Comparison of ENCODE assay signal across 1 cellular context in the genomic region with DNA sequence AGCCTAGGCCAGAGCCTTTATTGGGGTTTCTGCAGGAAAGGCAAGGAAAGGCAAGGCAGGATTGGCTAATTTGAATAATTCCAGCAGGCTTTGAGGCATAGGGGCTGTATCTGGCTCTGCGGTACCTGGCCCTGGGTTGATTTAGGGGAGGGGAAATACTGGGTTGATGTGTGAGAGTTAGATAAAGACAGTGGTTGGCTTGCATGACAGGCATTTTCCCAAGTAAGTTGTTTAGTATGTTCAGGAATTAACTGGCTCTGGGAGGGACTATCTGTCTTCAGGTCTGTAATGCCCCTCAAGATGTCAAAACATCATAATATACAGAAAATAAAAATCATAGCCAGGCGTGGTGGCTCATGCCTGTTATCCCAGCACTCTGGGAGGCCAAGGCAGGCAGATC.
TF ChIP-seq lines count a peak whose summit lies in the region.

No MANE protein-coding gene starts in this region.

TF ChIP-seq in K562, 482 proteins besides CTCF, POLR2A, EP300 and RAD21 (continued from another document and continues in another):
- TF ChIP-seq, protein P1, sequence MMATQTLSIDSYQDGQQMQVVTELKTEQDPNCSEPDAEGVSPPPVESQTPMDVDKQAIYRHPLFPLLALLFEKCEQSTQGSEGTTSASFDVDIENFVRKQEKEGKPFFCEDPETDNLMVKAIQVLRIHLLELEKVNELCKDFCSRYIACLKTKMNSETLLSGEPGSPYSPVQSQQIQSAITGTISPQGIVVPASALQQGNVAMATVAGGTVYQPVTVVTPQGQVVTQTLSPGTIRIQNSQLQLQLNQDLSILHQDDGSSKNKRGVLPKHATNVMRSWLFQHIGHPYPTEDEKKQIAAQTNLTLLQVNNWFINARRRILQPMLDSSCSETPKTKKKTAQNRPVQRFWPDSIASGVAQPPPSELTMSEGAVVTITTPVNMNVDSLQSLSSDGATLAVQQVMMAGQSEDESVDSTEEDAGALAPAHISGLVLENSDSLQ (IDR thresholded peaks at IDR 0.05) = peak; percentile 85
- TF ChIP-seq NFRKB (IDR thresholded peaks at IDR 0.05; ENCODE audit: low read depth) (no peak), TEAD4 (IDR thresholded peaks at IDR 0.05; ENCODE audit: low read length) (peak; percentile 93), TEAD4 (CRISPR knock-in tag; IDR thresholded peaks at IDR 0.05; ENCODE audit: borderline replicate concordance) (no peak), CBFA2T3 (IDR thresholded peaks at IDR 0.05) (peak; percentile 90), ZNF140 (CRISPR knock-in tag; IDR thresholded peaks at IDR 0.05) (no peak), RHOXF2B (CRISPR knock-in tag; conservative IDR thresholded peaks at IDR 0.05) (no peak), MAFK (IDR thresholded peaks at IDR 0.05; ENCODE audit: low read length) (peak; percentile 53; the same call in 1 of the 2 replicates), TAF9B (IDR thresholded peaks at IDR 0.05; ENCODE audit: partially characterized antibody) (no peak), KDM1A (IDR thresholded peaks at IDR 0.05) (peak; percentile 60 to 75; a peak in 3 of 4 replicates), TCF7L2 (IDR thresholded peaks at IDR 0.05; ENCODE audit: low read depth, low read length) (no peak), FOXA3 (CRISPR knock-in tag; conservative IDR thresholded peaks at IDR 0.05 in 1 of 2, IDR thresholded peaks at IDR 0.05 in 1 of 2) (peak; percentile 60 to 72; a peak in 3 of 4 replicates), KLF16 (IDR thresholded peaks at IDR 0.05) (peak; percentile 62), NCOA2 (IDR thresholded peaks at IDR 0.05; ENCODE audit: partially characterized antibody in 2 of 2) (no peak), C11orf30 (IDR thresholded peaks at IDR 0.05; ENCODE audit: low read depth) (peak; percentile 66), TAL1 (IDR thresholded peaks at IDR 0.05) (peak; percentile 89), SMAD3 (CRISPR knock-in tag; conservative IDR thresholded peaks at IDR 0.05) (no peak), CTBP1 (IDR thresholded peaks at IDR 0.05; ENCODE audit: borderline replicate concordance) (peak; percentile 70; the same call in 1 of the 2 replicates), HIVEP1 (CRISPR knock-in tag; IDR thresholded peaks at IDR 0.05) (no peak), IFI16 (CRISPR knock-in tag; IDR thresholded peaks at IDR 0.05) (no peak), ERF (CRISPR knock-in tag; IDR thresholded peaks at IDR 0.05) (no peak), TCF3 (CRISPR knock-in tag; IDR thresholded peaks at IDR 0.05) (peak; percentile 92), CAMTA2 (CRISPR knock-in tag; conservative IDR thresholded peaks at IDR 0.05) (no peak), ZNF778 (CRISPR knock-in tag; IDR thresholded peaks at IDR 0.05) (no peak), MAFF (IDR thresholded peaks at IDR 0.05; ENCODE audit: low read length) (peak; percentile 55; the same call in 1 of the 2 replicates), NFIC (IDR thresholded peaks at IDR 0.05) (peak; percentile 58), POLR2AphosphoS5 (IDR thresholded peaks at IDR 0.05; ENCODE audit: control insufficient read depth, insufficient read depth, low read depth, low read length) (peak; percentile 72), ZNF24 (IDR thresholded peaks at IDR 0.05) (no peak), MAFG (tag; conservative IDR thresholded peaks at IDR 0.05) (peak; percentile 82), POU5F1 (IDR thresholded peaks at IDR 0.05; ENCODE audit: borderline replicate concordance, low read depth, low read length, partially characterized antibody) (no peak), MYC (IDR thresholded peaks at IDR 0.05; ENCODE audit: low read depth, low read length) (no peak), MYC (CRISPR knock-in tag; IDR thresholded peaks at IDR 0.05; ENCODE audit: borderline replicate concordance, low read depth) (no peak)
- TF ChIP-seq, protein P2, sequence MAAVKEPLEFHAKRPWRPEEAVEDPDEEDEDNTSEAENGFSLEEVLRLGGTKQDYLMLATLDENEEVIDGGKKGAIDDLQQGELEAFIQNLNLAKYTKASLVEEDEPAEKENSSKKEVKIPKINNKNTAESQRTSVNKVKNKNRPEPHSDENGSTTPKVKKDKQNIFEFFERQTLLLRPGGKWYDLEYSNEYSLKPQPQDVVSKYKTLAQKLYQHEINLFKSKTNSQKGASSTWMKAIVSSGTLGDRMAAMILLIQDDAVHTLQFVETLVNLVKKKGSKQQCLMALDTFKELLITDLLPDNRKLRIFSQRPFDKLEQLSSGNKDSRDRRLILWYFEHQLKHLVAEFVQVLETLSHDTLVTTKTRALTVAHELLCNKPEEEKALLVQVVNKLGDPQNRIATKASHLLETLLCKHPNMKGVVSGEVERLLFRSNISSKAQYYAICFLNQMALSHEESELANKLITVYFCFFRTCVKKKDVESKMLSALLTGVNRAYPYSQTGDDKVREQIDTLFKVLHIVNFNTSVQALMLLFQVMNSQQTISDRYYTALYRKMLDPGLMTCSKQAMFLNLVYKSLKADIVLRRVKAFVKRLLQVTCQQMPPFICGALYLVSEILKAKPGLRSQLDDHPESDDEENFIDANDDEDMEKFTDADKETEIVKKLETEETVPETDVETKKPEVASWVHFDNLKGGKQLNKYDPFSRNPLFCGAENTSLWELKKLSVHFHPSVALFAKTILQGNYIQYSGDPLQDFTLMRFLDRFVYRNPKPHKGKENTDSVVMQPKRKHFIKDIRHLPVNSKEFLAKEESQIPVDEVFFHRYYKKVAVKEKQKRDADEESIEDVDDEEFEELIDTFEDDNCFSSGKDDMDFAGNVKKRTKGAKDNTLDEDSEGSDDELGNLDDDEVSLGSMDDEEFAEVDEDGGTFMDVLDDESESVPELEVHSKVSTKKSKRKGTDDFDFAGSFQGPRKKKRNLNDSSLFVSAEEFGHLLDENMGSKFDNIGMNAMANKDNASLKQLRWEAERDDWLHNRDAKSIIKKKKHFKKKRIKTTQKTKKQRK (IDR thresholded peaks at IDR 0.05; ENCODE audit: borderline replicate concordance, low read depth, low read length) = no peak
- TF ChIP-seq, protein P3, sequence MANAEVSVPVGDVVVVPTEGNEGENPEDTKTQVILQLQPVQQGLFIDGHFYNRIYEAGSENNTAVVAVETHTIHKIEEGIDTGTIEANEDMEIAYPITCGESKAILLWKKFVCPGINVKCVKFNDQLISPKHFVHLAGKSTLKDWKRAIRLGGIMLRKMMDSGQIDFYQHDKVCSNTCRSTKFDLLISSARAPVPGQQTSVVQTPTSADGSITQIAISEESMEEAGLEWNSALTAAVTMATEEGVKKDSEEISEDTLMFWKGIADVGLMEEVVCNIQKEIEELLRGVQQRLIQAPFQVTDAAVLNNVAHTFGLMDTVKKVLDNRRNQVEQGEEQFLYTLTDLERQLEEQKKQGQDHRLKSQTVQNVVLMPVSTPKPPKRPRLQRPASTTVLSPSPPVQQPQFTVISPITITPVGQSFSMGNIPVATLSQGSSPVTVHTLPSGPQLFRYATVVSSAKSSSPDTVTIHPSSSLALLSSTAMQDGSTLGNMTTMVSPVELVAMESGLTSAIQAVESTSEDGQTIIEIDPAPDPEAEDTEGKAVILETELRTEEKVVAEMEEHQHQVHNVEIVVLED (CRISPR knock-in tag; IDR thresholded peaks at IDR 0.05) = no peak
- TF ChIP-seq, protein P4, sequence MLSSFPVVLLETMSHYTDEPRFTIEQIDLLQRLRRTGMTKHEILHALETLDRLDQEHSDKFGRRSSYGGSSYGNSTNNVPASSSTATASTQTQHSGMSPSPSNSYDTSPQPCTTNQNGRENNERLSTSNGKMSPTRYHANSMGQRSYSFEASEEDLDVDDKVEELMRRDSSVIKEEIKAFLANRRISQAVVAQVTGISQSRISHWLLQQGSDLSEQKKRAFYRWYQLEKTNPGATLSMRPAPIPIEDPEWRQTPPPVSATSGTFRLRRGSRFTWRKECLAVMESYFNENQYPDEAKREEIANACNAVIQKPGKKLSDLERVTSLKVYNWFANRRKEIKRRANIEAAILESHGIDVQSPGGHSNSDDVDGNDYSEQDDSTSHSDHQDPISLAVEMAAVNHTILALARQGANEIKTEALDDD (IDR thresholded peaks at IDR 0.05) = peak; percentile 82
- TF ChIP-seq, protein P5, sequence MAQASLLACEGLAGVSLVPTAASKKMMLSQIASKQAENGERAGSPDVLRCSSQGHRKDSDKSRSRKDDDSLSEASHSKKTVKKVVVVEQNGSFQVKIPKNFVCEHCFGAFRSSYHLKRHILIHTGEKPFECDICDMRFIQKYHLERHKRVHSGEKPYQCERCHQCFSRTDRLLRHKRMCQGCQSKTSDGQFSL (CRISPR knock-in tag; IDR thresholded peaks at IDR 0.05) = no peak
- TF ChIP-seq, protein P5 (tag; IDR thresholded peaks at IDR 0.05) = no peak
- TF ChIP-seq, protein P6, sequence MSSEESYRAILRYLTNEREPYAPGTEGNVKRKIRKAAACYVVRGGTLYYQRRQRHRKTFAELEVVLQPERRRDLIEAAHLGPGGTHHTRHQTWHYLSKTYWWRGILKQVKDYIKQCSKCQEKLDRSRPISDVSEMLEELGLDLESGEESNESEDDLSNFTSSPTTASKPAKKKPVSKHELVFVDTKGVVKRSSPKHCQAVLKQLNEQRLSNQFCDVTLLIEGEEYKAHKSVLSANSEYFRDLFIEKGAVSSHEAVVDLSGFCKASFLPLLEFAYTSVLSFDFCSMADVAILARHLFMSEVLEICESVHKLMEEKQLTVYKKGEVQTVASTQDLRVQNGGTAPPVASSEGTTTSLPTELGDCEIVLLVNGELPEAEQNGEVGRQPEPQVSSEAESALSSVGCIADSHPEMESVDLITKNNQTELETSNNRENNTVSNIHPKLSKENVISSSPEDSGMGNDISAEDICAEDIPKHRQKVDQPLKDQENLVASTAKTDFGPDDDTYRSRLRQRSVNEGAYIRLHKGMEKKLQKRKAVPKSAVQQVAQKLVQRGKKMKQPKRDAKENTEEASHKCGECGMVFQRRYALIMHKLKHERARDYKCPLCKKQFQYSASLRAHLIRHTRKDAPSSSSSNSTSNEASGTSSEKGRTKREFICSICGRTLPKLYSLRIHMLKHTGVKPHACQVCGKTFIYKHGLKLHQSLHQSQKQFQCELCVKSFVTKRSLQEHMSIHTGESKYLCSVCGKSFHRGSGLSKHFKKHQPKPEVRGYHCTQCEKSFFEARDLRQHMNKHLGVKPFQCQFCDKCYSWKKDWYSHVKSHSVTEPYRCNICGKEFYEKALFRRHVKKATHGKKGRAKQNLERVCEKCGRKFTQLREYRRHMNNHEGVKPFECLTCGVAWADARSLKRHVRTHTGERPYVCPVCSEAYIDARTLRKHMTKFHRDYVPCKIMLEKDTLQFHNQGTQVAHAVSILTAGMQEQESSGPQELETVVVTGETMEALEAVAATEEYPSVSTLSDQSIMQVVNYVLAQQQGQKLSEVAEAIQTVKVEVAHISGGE (CRISPR knock-in tag; IDR thresholded peaks at IDR 0.05) = peak in 1 of 3 experiments; percentile 40; a peak in 1 of 6 replicates
- TF ChIP-seq, protein P7, sequence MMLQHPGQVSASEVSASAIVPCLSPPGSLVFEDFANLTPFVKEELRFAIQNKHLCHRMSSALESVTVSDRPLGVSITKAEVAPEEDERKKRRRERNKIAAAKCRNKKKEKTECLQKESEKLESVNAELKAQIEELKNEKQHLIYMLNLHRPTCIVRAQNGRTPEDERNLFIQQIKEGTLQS (IDR thresholded peaks at IDR 0.05) = no peak
- TF ChIP-seq, protein P7 (CRISPR knock-in tag; conservative IDR thresholded peaks at IDR 0.05) = 0 out of 2 replicates have a peak, but pooled peaks have one; percentile 55
- TF ChIP-seq, protein P8, sequence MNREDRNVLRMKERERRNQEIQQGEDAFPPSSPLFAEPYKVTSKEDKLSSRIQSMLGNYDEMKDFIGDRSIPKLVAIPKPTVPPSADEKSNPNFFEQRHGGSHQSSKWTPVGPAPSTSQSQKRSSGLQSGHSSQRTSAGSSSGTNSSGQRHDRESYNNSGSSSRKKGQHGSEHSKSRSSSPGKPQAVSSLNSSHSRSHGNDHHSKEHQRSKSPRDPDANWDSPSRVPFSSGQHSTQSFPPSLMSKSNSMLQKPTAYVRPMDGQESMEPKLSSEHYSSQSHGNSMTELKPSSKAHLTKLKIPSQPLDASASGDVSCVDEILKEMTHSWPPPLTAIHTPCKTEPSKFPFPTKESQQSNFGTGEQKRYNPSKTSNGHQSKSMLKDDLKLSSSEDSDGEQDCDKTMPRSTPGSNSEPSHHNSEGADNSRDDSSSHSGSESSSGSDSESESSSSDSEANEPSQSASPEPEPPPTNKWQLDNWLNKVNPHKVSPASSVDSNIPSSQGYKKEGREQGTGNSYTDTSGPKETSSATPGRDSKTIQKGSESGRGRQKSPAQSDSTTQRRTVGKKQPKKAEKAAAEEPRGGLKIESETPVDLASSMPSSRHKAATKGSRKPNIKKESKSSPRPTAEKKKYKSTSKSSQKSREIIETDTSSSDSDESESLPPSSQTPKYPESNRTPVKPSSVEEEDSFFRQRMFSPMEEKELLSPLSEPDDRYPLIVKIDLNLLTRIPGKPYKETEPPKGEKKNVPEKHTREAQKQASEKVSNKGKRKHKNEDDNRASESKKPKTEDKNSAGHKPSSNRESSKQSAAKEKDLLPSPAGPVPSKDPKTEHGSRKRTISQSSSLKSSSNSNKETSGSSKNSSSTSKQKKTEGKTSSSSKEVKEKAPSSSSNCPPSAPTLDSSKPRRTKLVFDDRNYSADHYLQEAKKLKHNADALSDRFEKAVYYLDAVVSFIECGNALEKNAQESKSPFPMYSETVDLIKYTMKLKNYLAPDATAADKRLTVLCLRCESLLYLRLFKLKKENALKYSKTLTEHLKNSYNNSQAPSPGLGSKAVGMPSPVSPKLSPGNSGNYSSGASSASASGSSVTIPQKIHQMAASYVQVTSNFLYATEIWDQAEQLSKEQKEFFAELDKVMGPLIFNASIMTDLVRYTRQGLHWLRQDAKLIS (CRISPR knock-in tag; IDR thresholded peaks at IDR 0.05) = 0 out of 2 replicates have a peak, but pooled peaks have one; percentile 50
- TF ChIP-seq, protein P9, sequence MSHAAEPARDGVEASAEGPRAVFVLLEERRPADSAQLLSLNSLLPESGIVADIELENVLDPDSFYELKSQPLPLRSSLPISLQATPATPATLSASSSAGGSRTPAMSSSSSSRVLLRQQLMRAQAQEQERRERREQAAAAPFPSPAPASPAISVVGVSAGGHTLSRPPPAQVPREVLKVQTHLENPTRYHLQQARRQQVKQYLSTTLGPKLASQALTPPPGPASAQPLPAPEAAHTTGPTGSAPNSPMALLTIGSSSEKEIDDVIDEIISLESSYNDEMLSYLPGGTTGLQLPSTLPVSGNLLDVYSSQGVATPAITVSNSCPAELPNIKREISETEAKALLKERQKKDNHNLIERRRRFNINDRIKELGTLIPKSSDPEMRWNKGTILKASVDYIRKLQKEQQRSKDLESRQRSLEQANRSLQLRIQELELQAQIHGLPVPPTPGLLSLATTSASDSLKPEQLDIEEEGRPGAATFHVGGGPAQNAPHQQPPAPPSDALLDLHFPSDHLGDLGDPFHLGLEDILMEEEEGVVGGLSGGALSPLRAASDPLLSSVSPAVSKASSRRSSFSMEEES (CRISPR knock-in tag; IDR thresholded peaks at IDR 0.05) = no peak
